ENCODE assay signal across 1 cellular context in the genomic region with DNA sequence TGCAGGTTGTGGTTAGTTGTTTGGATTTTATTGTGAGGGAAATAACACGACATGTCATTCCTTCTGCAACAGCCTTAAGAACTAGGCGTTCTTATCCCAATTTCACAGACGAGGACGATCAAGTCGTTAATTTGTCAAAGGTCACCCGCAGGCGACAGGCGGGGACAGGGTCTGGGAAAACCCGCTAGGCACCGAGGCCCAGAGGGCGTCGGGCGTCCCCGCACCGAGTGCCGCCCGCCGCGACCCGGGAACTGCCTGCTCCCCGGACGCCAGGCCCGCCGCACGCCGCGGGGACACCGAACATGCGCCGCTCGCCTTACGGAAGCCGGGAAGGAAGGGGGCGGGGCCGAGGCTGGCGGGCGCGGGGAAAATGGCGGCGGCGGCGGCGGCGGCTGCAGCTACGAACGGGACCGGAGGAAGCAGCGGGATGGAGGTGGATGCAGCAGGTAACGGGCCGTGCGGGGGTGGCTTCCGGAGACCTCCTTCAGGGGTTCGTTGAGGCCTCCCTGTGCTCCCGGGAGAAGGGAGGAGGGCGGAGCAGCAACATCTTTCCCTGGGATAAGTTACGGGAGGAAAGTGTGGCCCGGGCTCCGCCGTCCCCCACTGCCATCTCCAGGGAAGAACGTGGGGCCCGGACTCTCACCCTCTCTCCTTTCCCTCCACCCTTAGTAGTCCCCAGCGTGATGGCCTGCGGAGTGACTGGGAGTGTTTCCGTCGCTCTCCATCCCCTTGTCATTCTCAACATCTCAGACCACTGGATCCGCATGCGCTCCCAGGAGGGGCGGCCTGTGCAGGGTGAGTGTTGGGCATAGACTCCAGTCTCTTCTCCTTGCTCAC.
TF ChIP-seq lines count a peak whose summit lies in the region.

A gene (plus strand): TSS at position 349 of the 837 bp plus-strand sequence. CDS start 22 bp downstream, at position 371.

TF ChIP-seq in K562, 482 proteins besides CTCF, POLR2A, EP300 and RAD21 (continued from another document and continues in another):
- TF ChIP-seq KAT7 (CRISPR knock-in tag; IDR thresholded peaks at IDR 0.05; ENCODE audit: borderline replicate concordance) (peak; percentile 99), EWSR1 (IDR thresholded peaks at IDR 0.05; ENCODE audit: borderline replicate concordance, low read depth, partially characterized antibody) (no peak), NFYB (IDR thresholded peaks at IDR 0.05; ENCODE audit: extremely low read depth, insufficient read length) (no peak), FOXM1 (IDR thresholded peaks at IDR 0.05; ENCODE audit: low read depth) (no peak), FOXM1 (CRISPR knock-in tag; IDR thresholded peaks at IDR 0.05; ENCODE audit: low read depth) (no peak; the same call in 1 of the 2 replicates), SMARCA4 (IDR thresholded peaks at IDR 0.05) (no peak), CHCHD3 (CRISPR knock-in tag; IDR thresholded peaks at IDR 0.05) (no peak), DNMT1 (IDR thresholded peaks at IDR 0.05) (no peak), MIER1 (IDR thresholded peaks at IDR 0.05; ENCODE audit: low read depth) (no peak), RBM39 (optimal IDR thresholded peaks at IDR 0.05; ENCODE audit: low read depth, low read length) (no peak), PTTG1 (tag; IDR thresholded peaks at IDR 0.05; ENCODE audit: low read depth) (no peak), SUPT5H (IDR thresholded peaks at IDR 0.05) (peak; percentile 88), ZNF217 (CRISPR knock-in tag; IDR thresholded peaks at IDR 0.05) (no peak), ZNF584 (CRISPR knock-in tag; IDR thresholded peaks at IDR 0.05; ENCODE audit: low read depth) (peak; percentile 76; the same call in 1 of the 2 replicates), HMGN3 (IDR thresholded peaks at IDR 0.05; ENCODE audit: borderline replicate concordance, extremely low read depth, insufficient read length, low read depth, low read length) (peak; percentile 88), RBFOX2 (IDR thresholded peaks at IDR 0.05; ENCODE audit: low read depth, low read length) (peak; percentile 99), SOX6 (IDR thresholded peaks at IDR 0.05) (0 out of 2 replicates have a peak, but pooled peaks have one; percentile 42), TARDBP (IDR thresholded peaks at IDR 0.05) (no peak; the same call in 1 of the 2 replicates), RBM34 (IDR thresholded peaks at IDR 0.05; ENCODE audit: borderline replicate concordance, insufficient read depth, low read length) (no peak), ELF2 (CRISPR knock-in tag; IDR thresholded peaks at IDR 0.05) (no peak), ZNF699 (CRISPR knock-in tag; IDR thresholded peaks at IDR 0.05; ENCODE audit: insufficient replicate concordance) (no peak), ZNF830 (CRISPR knock-in tag; IDR thresholded peaks at IDR 0.05) (peak; percentile 1; the same call in 1 of the 2 replicates), ZKSCAN1 (IDR thresholded peaks at IDR 0.05; ENCODE audit: low read depth, low read length) (peak; percentile 39), SAP30 (IDR thresholded peaks at IDR 0.05; ENCODE audit: borderline replicate concordance, insufficient read depth, low read depth, low read length, poor library complexity, severe bottlenecking) (peak; percentile 34), TSC22D4 (tag; IDR thresholded peaks at IDR 0.05) (no peak), DACH1 (IDR thresholded peaks at IDR 0.05; ENCODE audit: partially characterized antibody) (no peak), FOXA1 (IDR thresholded peaks at IDR 0.05; ENCODE audit: borderline replicate concordance) (no peak), MED1 (CRISPR knock-in tag; IDR thresholded peaks at IDR 0.05; ENCODE audit: borderline replicate concordance) (no peak), MCM5 (IDR thresholded peaks at IDR 0.05; ENCODE audit: low read depth) (no peak), ZNF41 (CRISPR knock-in tag; conservative IDR thresholded peaks at IDR 0.05) (0 out of 2 replicates have a peak, but pooled peaks have one; percentile 13), BMI1 (IDR thresholded peaks at IDR 0.05; ENCODE audit: low read length) (no peak), CHD1 (IDR thresholded peaks at IDR 0.05; ENCODE audit: low read length) (peak; percentile 39), ZNF274 (IDR thresholded peaks at IDR 0.05; ENCODE audit: borderline replicate concordance, low read depth, low read length) (no peak), ZNF197 (CRISPR knock-in tag; IDR thresholded peaks at IDR 0.05; ENCODE audit: low read depth) (no peak)
- TF ChIP-seq, protein P1, sequence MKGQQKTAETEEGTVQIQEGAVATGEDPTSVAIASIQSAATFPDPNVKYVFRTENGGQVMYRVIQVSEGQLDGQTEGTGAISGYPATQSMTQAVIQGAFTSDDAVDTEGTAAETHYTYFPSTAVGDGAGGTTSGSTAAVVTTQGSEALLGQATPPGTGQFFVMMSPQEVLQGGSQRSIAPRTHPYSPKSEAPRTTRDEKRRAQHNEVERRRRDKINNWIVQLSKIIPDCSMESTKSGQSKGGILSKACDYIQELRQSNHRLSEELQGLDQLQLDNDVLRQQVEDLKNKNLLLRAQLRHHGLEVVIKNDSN (CRISPR knock-in tag; IDR thresholded peaks at IDR 0.05), result no peak; the same call in 1 of the 2 replicates
- TF ChIP-seq, protein P2, sequence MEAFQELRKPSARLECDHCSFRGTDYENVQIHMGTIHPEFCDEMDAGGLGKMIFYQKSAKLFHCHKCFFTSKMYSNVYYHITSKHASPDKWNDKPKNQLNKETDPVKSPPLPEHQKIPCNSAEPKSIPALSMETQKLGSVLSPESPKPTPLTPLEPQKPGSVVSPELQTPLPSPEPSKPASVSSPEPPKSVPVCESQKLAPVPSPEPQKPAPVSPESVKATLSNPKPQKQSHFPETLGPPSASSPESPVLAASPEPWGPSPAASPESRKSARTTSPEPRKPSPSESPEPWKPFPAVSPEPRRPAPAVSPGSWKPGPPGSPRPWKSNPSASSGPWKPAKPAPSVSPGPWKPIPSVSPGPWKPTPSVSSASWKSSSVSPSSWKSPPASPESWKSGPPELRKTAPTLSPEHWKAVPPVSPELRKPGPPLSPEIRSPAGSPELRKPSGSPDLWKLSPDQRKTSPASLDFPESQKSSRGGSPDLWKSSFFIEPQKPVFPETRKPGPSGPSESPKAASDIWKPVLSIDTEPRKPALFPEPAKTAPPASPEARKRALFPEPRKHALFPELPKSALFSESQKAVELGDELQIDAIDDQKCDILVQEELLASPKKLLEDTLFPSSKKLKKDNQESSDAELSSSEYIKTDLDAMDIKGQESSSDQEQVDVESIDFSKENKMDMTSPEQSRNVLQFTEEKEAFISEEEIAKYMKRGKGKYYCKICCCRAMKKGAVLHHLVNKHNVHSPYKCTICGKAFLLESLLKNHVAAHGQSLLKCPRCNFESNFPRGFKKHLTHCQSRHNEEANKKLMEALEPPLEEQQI (IDR thresholded peaks at IDR 0.05), result no peak
- TF ChIP-seq, protein P3, sequence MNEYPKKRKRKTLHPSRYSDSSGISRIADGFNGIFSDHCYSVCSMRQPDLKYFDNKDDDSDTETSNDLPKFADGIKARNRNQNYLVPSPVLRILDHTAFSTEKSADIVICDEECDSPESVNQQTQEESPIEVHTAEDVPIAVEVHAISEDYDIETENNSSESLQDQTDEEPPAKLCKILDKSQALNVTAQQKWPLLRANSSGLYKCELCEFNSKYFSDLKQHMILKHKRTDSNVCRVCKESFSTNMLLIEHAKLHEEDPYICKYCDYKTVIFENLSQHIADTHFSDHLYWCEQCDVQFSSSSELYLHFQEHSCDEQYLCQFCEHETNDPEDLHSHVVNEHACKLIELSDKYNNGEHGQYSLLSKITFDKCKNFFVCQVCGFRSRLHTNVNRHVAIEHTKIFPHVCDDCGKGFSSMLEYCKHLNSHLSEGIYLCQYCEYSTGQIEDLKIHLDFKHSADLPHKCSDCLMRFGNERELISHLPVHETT (CRISPR knock-in tag; conservative IDR thresholded peaks at IDR 0.05 in 1 of 2, IDR thresholded peaks at IDR 0.05 in 1 of 2), result peak in 1 of 2 experiments; percentile 98; a peak in 2 of 4 replicates
- TF ChIP-seq, protein P4, sequence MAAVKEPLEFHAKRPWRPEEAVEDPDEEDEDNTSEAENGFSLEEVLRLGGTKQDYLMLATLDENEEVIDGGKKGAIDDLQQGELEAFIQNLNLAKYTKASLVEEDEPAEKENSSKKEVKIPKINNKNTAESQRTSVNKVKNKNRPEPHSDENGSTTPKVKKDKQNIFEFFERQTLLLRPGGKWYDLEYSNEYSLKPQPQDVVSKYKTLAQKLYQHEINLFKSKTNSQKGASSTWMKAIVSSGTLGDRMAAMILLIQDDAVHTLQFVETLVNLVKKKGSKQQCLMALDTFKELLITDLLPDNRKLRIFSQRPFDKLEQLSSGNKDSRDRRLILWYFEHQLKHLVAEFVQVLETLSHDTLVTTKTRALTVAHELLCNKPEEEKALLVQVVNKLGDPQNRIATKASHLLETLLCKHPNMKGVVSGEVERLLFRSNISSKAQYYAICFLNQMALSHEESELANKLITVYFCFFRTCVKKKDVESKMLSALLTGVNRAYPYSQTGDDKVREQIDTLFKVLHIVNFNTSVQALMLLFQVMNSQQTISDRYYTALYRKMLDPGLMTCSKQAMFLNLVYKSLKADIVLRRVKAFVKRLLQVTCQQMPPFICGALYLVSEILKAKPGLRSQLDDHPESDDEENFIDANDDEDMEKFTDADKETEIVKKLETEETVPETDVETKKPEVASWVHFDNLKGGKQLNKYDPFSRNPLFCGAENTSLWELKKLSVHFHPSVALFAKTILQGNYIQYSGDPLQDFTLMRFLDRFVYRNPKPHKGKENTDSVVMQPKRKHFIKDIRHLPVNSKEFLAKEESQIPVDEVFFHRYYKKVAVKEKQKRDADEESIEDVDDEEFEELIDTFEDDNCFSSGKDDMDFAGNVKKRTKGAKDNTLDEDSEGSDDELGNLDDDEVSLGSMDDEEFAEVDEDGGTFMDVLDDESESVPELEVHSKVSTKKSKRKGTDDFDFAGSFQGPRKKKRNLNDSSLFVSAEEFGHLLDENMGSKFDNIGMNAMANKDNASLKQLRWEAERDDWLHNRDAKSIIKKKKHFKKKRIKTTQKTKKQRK (IDR thresholded peaks at IDR 0.05; ENCODE audit: borderline replicate concordance, low read depth, low read length), result no peak
- TF ChIP-seq, protein P5, sequence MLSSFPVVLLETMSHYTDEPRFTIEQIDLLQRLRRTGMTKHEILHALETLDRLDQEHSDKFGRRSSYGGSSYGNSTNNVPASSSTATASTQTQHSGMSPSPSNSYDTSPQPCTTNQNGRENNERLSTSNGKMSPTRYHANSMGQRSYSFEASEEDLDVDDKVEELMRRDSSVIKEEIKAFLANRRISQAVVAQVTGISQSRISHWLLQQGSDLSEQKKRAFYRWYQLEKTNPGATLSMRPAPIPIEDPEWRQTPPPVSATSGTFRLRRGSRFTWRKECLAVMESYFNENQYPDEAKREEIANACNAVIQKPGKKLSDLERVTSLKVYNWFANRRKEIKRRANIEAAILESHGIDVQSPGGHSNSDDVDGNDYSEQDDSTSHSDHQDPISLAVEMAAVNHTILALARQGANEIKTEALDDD (IDR thresholded peaks at IDR 0.05), result no peak
- TF ChIP-seq, protein P6, sequence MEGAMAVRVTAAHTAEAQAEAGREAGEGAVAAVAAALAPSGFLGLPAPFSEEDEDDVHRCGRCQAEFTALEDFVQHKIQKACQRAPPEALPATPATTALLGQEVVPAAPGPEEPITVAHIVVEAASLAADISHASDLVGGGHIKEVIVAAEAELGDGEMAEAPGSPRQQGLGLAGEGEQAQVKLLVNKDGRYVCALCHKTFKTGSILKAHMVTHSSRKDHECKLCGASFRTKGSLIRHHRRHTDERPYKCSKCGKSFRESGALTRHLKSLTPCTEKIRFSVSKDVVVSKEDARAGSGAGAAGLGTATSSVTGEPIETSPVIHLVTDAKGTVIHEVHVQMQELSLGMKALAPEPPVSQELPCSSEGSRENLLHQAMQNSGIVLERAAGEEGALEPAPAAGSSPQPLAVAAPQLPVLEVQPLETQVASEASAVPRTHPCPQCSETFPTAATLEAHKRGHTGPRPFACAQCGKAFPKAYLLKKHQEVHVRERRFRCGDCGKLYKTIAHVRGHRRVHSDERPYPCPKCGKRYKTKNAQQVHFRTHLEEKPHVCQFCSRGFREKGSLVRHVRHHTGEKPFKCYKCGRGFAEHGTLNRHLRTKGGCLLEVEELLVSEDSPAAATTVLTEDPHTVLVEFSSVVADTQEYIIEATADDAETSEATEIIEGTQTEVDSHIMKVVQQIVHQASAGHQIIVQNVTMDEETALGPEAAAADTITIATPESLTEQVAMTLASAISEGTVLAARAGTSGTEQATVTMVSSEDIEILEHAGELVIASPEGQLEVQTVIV (CRISPR knock-in tag; IDR thresholded peaks at IDR 0.05; ENCODE audit: borderline replicate concordance), result no peak
- TF ChIP-seq, protein P7, sequence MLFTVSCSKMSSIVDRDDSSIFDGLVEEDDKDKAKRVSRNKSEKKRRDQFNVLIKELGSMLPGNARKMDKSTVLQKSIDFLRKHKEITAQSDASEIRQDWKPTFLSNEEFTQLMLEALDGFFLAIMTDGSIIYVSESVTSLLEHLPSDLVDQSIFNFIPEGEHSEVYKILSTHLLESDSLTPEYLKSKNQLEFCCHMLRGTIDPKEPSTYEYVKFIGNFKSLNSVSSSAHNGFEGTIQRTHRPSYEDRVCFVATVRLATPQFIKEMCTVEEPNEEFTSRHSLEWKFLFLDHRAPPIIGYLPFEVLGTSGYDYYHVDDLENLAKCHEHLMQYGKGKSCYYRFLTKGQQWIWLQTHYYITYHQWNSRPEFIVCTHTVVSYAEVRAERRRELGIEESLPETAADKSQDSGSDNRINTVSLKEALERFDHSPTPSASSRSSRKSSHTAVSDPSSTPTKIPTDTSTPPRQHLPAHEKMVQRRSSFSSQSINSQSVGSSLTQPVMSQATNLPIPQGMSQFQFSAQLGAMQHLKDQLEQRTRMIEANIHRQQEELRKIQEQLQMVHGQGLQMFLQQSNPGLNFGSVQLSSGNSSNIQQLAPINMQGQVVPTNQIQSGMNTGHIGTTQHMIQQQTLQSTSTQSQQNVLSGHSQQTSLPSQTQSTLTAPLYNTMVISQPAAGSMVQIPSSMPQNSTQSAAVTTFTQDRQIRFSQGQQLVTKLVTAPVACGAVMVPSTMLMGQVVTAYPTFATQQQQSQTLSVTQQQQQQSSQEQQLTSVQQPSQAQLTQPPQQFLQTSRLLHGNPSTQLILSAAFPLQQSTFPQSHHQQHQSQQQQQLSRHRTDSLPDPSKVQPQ (CRISPR knock-in tag; IDR thresholded peaks at IDR 0.05; ENCODE audit: borderline replicate concordance), result no peak
